Comparison of ENCODE assay signal across 1 cellular context in genomic region chr1:236063919-236064673, GRCh38.
TF ChIP-seq lines count a peak whose summit lies in the region.

No MANE protein-coding gene starts in this region.

TF ChIP-seq in HepG2, 621 proteins besides CTCF, POLR2A, EP300 and RAD21 (continued from another document and continues in another):
- TF ChIP-seq ZFP91 (CRISPR knock-in tag; IDR thresholded peaks at IDR 0.05; ENCODE audit: borderline replicate concordance) (peak; percentile 77; the same call in 1 of the 2 replicates), ARNTL (CRISPR knock-in tag; IDR thresholded peaks at IDR 0.05) (peak; percentile 89), ZNF772 (CRISPR knock-in tag; IDR thresholded peaks at IDR 0.05) (peak; percentile 89), JARID2 (CRISPR knock-in tag; IDR thresholded peaks at IDR 0.05; ENCODE audit: insufficient replicate concordance) (peak; percentile 68), ZNF564 (CRISPR knock-in tag; IDR thresholded peaks at IDR 0.05) (no peak), FOXK2 (IDR thresholded peaks at IDR 0.05) (no peak), BHLHE40 (IDR thresholded peaks at IDR 0.05; ENCODE audit: low read length) (0 out of 2 replicates have a peak, but pooled peaks have one; percentile 23), ATF1 (CRISPR knock-in tag; IDR thresholded peaks at IDR 0.05) (peak; percentile 44; the same call in 1 of the 2 replicates), ZNF607 (CRISPR knock-in tag; IDR thresholded peaks at IDR 0.05; ENCODE audit: borderline replicate concordance) (peak; percentile 96), ARID5B (CRISPR knock-in tag; IDR thresholded peaks at IDR 0.05) (peak; percentile 78), NCOA5 (CRISPR knock-in tag; IDR thresholded peaks at IDR 0.05) (no peak), TOE1 (CRISPR knock-in tag; IDR thresholded peaks at IDR 0.05) (peak; percentile 77; the same call in 1 of the 2 replicates), ZMAT3 (CRISPR knock-in tag; conservative IDR thresholded peaks at IDR 0.05) (peak; percentile 98), USF2 (IDR thresholded peaks at IDR 0.05; ENCODE audit: low read depth, low read length) (no peak), USF2 (CRISPR knock-in tag; IDR thresholded peaks at IDR 0.05; ENCODE audit: borderline replicate concordance) (peak; percentile 66), ZNF569 (CRISPR knock-in tag; IDR thresholded peaks at IDR 0.05; ENCODE audit: borderline replicate concordance) (peak; percentile 95; the same call in 1 of the 2 replicates), ZNF501 (CRISPR knock-in tag; IDR thresholded peaks at IDR 0.05) (peak; percentile 45; the same call in 1 of the 2 replicates), UBTF (CRISPR knock-in tag; IDR thresholded peaks at IDR 0.05) (peak; percentile 73), POLR2AphosphoS2 (IDR thresholded peaks at IDR 0.05; ENCODE audit: low read depth, low read length) (peak; percentile 37; the same call in 1 of the 2 replicates), ATM (IDR thresholded peaks at IDR 0.05; ENCODE audit: borderline replicate concordance) (no peak), ZNF740 (CRISPR knock-in tag; IDR thresholded peaks at IDR 0.05) (no peak), ATF6 (CRISPR knock-in tag; conservative IDR thresholded peaks at IDR 0.05) (no peak; the same call in 1 of the 2 replicates), POLR2G (IDR thresholded peaks at IDR 0.05; ENCODE audit: low read depth, low read length) (peak; percentile 93), MIXL1 (CRISPR knock-in tag; IDR thresholded peaks at IDR 0.05) (peak; percentile 87), DPF2 (CRISPR knock-in tag; IDR thresholded peaks at IDR 0.05; ENCODE audit: borderline replicate concordance, low read depth) (peak; percentile 87), GZF1 (CRISPR knock-in tag; IDR thresholded peaks at IDR 0.05) (peak; percentile 4; the same call in 1 of the 2 replicates), ZNF431 (CRISPR knock-in tag; IDR thresholded peaks at IDR 0.05; ENCODE audit: borderline replicate concordance, low read depth) (0 out of 2 replicates have a peak, but pooled peaks have one; percentile 81), ZNF776 (CRISPR knock-in tag; IDR thresholded peaks at IDR 0.05) (peak; percentile 72), ZNF484 (CRISPR knock-in tag; IDR thresholded peaks at IDR 0.05; ENCODE audit: borderline replicate concordance, low read depth) (peak; percentile 23; the same call in 1 of the 2 replicates), ZSCAN25 (CRISPR knock-in tag; IDR thresholded peaks at IDR 0.05) (peak; percentile 75), ZC3H4 (CRISPR knock-in tag; IDR thresholded peaks at IDR 0.05; ENCODE audit: borderline replicate concordance) (no peak), TEAD2 (CRISPR knock-in tag; IDR thresholded peaks at IDR 0.05) (0 out of 2 replicates have a peak, but pooled peaks have one; percentile 56), ATAD3A (CRISPR knock-in tag; IDR thresholded peaks at IDR 0.05) (no peak), PAF1 (CRISPR knock-in tag; IDR thresholded peaks at IDR 0.05) (no peak), HINFP (CRISPR knock-in tag; IDR thresholded peaks at IDR 0.05; ENCODE audit: low read depth) (peak; percentile 86; the same call in 1 of the 2 replicates), ZBTB7B (CRISPR knock-in tag; IDR thresholded peaks at IDR 0.05) (peak; percentile 41; the same call in 1 of the 2 replicates), ARHGAP35 (CRISPR knock-in tag; IDR thresholded peaks at IDR 0.05; ENCODE audit: borderline replicate concordance) (no peak), NFAT5 (CRISPR knock-in tag; IDR thresholded peaks at IDR 0.05) (peak; percentile 83), POGZ (CRISPR knock-in tag; IDR thresholded peaks at IDR 0.05) (peak; percentile 86), ZNF33A (CRISPR knock-in tag; IDR thresholded peaks at IDR 0.05; ENCODE audit: borderline replicate concordance) (peak; percentile 80; the same call in 1 of the 2 replicates), ZNF44 (CRISPR knock-in tag; IDR thresholded peaks at IDR 0.05) (peak; percentile 69; the same call in 1 of the 2 replicates), HNRNPLL (IDR thresholded peaks at IDR 0.05; ENCODE audit: low read depth, low read length, poor library complexity, severe bottlenecking) (peak; percentile 7), SOX13 (IDR thresholded peaks at IDR 0.05) (0 out of 2 replicates have a peak, but pooled peaks have one; percentile 48), SOX13 (CRISPR knock-in tag; conservative IDR thresholded peaks at IDR 0.05 in 1 of 2, IDR thresholded peaks at IDR 0.05 in 1 of 2) (peak in 1 of 2 experiments; percentile 80; a peak in 2 of 4 replicates), ZNF629 (CRISPR knock-in tag; conservative IDR thresholded peaks at IDR 0.05) (peak; percentile 84), ZSCAN20 (CRISPR knock-in tag; IDR thresholded peaks at IDR 0.05; ENCODE audit: borderline replicate concordance) (peak; percentile 94)
